11 cellular contexts compared by ENCODE assay signal in the genomic region with DNA sequence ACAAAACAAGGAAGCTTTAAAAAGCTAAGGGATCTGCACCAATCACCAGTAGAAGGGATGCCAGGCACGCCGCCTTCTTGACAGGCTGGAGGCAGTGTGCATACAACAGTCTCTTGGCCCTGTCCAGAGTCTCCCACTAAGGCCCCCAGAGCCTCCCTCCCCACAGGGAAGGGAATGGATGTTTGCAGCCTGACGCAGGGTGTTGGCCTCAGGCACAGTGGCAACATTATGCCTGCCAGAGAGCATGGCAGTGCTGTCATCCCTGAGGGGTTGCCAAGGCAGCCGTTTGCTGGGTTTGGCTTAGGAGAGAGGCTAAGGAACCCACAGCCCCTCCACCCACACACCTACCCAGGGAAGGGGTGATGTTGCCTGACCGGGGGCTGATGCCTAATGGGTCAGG. TPM values are rescaled to one million over a fixed set of nuclear protein-coding genes. Genes with fewer than 3 reads are reported as not detected.
DNase-seq lines count a peak whose midpoint lies in the region; ATAC-seq, FAIRE-seq and TF ChIP-seq lines count a peak whose summit lies in the region.
"Had no signal": no experiment of that assay in that cellular context is flagged by ENCODE, and none has a peak within 500 bp of the region (broad histone marks: within the 10 kb centered on the region; RNA-seq: fewer than 3 reads in every experiment).

No MANE protein-coding gene starts in this region.

- H3K27ac ChIP-seq in keratinocyte (ENCODE audit: control insufficient read depth, insufficient read depth, low read length) (peak overlapping the region; percentile 22), substantia nigra (ENCODE audit: low read depth, low read length, poor library complexity, severe bottlenecking) (peak overlapping the region; percentile 84)
- no peak overlapping the region for H3K27ac ChIP-seq in CD8-positive, alpha-beta memory T cell (ENCODE audit: low read depth, low read length)

- H3K27me3 Mint-ChIP-seq in activated CD4-positive, alpha-beta T cell treated with anti-CD3 and anti-CD28 coated beads, Interleukin-2, amount 10 ng/mL, durations not matched to agents 24 days and 14 days: no peaks in the 10 kb centered on the region
- H3K27me3 Mint-ChIP-seq in CD8-positive, alpha-beta memory T cell: peaks cover 3 to 4% of the 10 kb centered on the region in 2 donors

- peaks cover 75% of the 10 kb centered on the region for H3K4me1 ChIP-seq in keratinocyte (ENCODE audit: control insufficient read depth, extremely low read depth, insufficient read depth, low read length)
- H3K4me1 ChIP-seq in CD8-positive, alpha-beta memory T cell (ENCODE audit: insufficient read depth, low read length): peaks cover 33% of the 10 kb centered on the region

- H3K36me3 ChIP-seq in keratinocyte (ENCODE audit: control insufficient read depth in 2 of 2, extremely low read depth in 1 of 2, insufficient read depth in 2 of 2, low read length in 2 of 2): peaks cover 23 to 56% of the 10 kb centered on the region in 2 experiments
- no peaks in the 10 kb centered on the region for H3K36me3 ChIP-seq in CD8-positive, alpha-beta memory T cell (ENCODE audit: insufficient read depth, low read length)
- H3K36me3 ChIP-seq: pancreas had no signal

- H2AFZ ChIP-seq in keratinocyte (ENCODE audit: control insufficient read depth, low read length): no peak overlapping the region

- peaks cover 65% of the 10 kb centered on the region for H3K79me2 ChIP-seq in keratinocyte (ENCODE audit: control insufficient read depth, insufficient read depth, low read length)

- no peak for TF ChIP-seq CTCF in keratinocyte (optimal IDR thresholded peaks at IDR 0.05 in 1 of 3, IDR thresholded peaks at IDR 0.05 in 1 of 3, conservative IDR thresholded peaks at IDR 0.05 in 1 of 3; ENCODE audit: extremely low read depth in 1 of 3, insufficient read depth in 2 of 3, low read length in 3 of 3)

- no peaks in the 10 kb centered on the region for H3K9me3 Mint-ChIP-seq in activated CD4-positive, alpha-beta T cell treated with anti-CD3 and anti-CD28 coated beads, Interleukin-2, amount 10 ng/mL, durations not matched to agents 24 days and 14 days
- H3K9me3 Mint-ChIP-seq in CD8-positive, alpha-beta memory T cell: no peaks in the 10 kb centered on the region

- no peak for ATAC-seq in GM18498 (IDR thresholded peaks at IDR 0.05; ENCODE audit: unreplicated experiment)
- ATAC-seq: activated CD4-positive, CD25-positive, alpha-beta regulatory T cell treated with anti-CD3 and anti-CD28 coated beads, Interleukin-2, amount 50 U/mL, for 24 hours; pancreas had no signal

- H3K27ac Mint-ChIP-seq in activated CD4-positive, alpha-beta T cell treated with anti-CD3 and anti-CD28 coated beads, Interleukin-2, amount 10 ng/mL, durations not matched to agents 24 days and 14 days: peak overlapping the region; percentile 98
- H3K27ac Mint-ChIP-seq in CD8-positive, alpha-beta memory T cell: no peak overlapping the region

- H3K4me2 ChIP-seq in keratinocyte (ENCODE audit: control insufficient read depth, extremely low read depth, insufficient read depth, low read depth, low read length): peak overlapping the region; percentile 69

- peak overlapping the region; percentile 89 for H3K4me3 Mint-ChIP-seq in activated CD4-positive, alpha-beta T cell treated with anti-CD3 and anti-CD28 coated beads, Interleukin-2, amount 10 ng/mL, durations not matched to agents 24 days and 14 days
- H3K4me3 Mint-ChIP-seq in CD8-positive, alpha-beta memory T cell: no peak overlapping the region

- H3K4me3 ChIP-seq in keratinocyte (ENCODE audit: control insufficient read depth in 2 of 3, extremely low read depth in 1 of 3, insufficient read depth in 2 of 3, low read depth in 1 of 3, low read length in 3 of 3): peak overlapping the region in 1 of 3 experiments; percentile 34
- H3K4me3 ChIP-seq in CD8-positive, alpha-beta memory T cell (ENCODE audit: low read length): no peak overlapping the region
- H3K4me3 ChIP-seq: pancreas had no signal

- POLR2A ChIA-PET in CD8-positive, alpha-beta memory T cell (lab: Charles Lee): no interaction called here

- FAIRE-seq in keratinocyte (lab: Jason Lieb, UNC): no peak
- FAIRE-seq: A204.1, pancreas had no signal

- intact Hi-C loops in activated CD4-positive, alpha-beta T cell treated with anti-CD3 and anti-CD28 coated beads, Interleukin-2, amount 10 ng/mL, durations not matched to agents 24 days and 14 days (cut with micrococcal nuclease): loop anchor here (2.0 kb wide), 1 partner anchor 15 kb away; no protein-coding TSS in a partner anchor

- peaks cover 17% of the 10 kb centered on the region for H3K9me1 ChIP-seq in keratinocyte (ENCODE audit: control insufficient read depth, extremely low read depth, insufficient read depth, low read length)

- H3K9ac ChIP-seq in keratinocyte (ENCODE audit: control insufficient read depth, extremely low read depth, insufficient read depth, low read length): no peak overlapping the region

- H3K27me3 ChIP-seq in keratinocyte (ENCODE audit: control insufficient read depth, extremely low read depth, insufficient read depth, low read length): no peaks in the 10 kb centered on the region
- H3K27me3 ChIP-seq in CD8-positive, alpha-beta memory T cell (ENCODE audit: insufficient read depth, low read length, poor library complexity, severe bottlenecking): no peaks in the 10 kb centered on the region
- H3K27me3 ChIP-seq: pancreas had no signal

- H3K9me3 ChIP-seq in keratinocyte (ENCODE audit: control insufficient read depth, low read depth, low read length): no peaks in the 10 kb centered on the region
- no peaks in the 10 kb centered on the region for H3K9me3 ChIP-seq in CD8-positive, alpha-beta memory T cell (ENCODE audit: low read length)
- H3K9me3 ChIP-seq: pancreas had no signal

- CTCF ChIA-PET in CD8-positive, alpha-beta memory T cell (lab: Charles Lee): interaction anchor here (1.3 to 1.9 kb wide), 2 partner anchors 10 to 12 kb away, joined by 3 to 6 read pairs; no protein-coding TSS in a partner anchor

- peaks cover 66% of the 10 kb centered on the region for H3K4me1 Mint-ChIP-seq in activated CD4-positive, alpha-beta T cell treated with anti-CD3 and anti-CD28 coated beads, Interleukin-2, amount 10 ng/mL, durations not matched to agents 24 days and 14 days
- peaks cover 18 to 24% (median 22%) of the 10 kb centered on the region in 3 donors for H3K4me1 Mint-ChIP-seq in CD8-positive, alpha-beta memory T cell

- H3K36me3 Mint-ChIP-seq in activated CD4-positive, alpha-beta T cell treated with anti-CD3 and anti-CD28 coated beads, Interleukin-2, amount 10 ng/mL, durations not matched to agents 24 days and 14 days (ENCODE audit: low read depth): peaks cover 60% of the 10 kb centered on the region
- H3K36me3 Mint-ChIP-seq in CD8-positive, alpha-beta memory T cell: no peaks in the 10 kb centered on the region

- dilution Hi-C loops in keratinocyte (cut with MboI; ENCODE audit: extremely low pct_ligation_motif_present, low sequenced_read_pairs): no loop called here

- peak; percentile 62 for DNase-seq in activated CD4-positive, alpha-beta T cell treated with anti-CD3 and anti-CD28 coated beads, Interleukin-2, amount 10 ng/mL, durations not matched to agents 24 days and 14 days
- no peak for DNase-seq in activated CD4-positive, alpha-beta T cell treated with anti-CD3 and anti-CD28 coated beads for 1 hour
- DNase-seq in anterior cingulate cortex (lab: John Stamatoyannopoulos, UW) (peak in 55 of 58 donors; percentile 8 to 89 (median 63)), keratinocyte (ENCODE audit: low read depth, low spot score) (no peak), substantia nigra (lab: John Stamatoyannopoulos, UW) (peak in 48 of 49 donors; percentile 28 to 87 (median 72)), iPS-NIHi7 (ENCODE audit: extremely low spot score) (no peak)
- no peak for DNase-seq in CD8-positive, alpha-beta memory T cell
- DNase-seq: pancreas had no signal

- peaks cover 26% of the 10 kb centered on the region for H4K20me1 ChIP-seq in keratinocyte (ENCODE audit: control insufficient read depth, extremely low read depth, insufficient read depth, low read length)

RNA-seq across cellular contexts. Expression of gene HBEGF, which starts 4.8 kb away (rescaled TPM):
- 21.9 and 22.5 TPM in 2 replicates for total RNA-seq in activated CD4-positive, alpha-beta T cell treated with anti-CD3 and anti-CD28 coated beads, Interleukin-2, amount 10 ng/mL, durations not matched to agents 24 days and 14 days
- polyA plus RNA-seq in keratinocyte: 29.0 to 53.1 TPM (median 34.2 TPM) in 3 replicates
- polyA plus RNA-seq in keratinocyte (2011; ENCODE audit: low read depth): 45.6 TPM
- 24.8 and 37.0 TPM in 2 replicates for polyA plus RNA-seq in keratinocyte (2011; cell fraction: cytosol; rRNA removed)
- polyA plus RNA-seq in keratinocyte (2011; cell fraction: nucleus; rRNA removed): 108 and 131 TPM in 2 replicates
- 22.1 and 109 TPM in 2 replicates for polyA plus RNA-seq in keratinocyte (2012; ENCODE audit: low replicate concordance)
- polyA minus RNA-seq in keratinocyte: 11.6 to 23.4 TPM (median 17.4 TPM) in 3 replicates
- 13.8 TPM for polyA minus RNA-seq in keratinocyte (2011; cell fraction: cytosol; rRNA and poly(A)+ RNA removed)
- 30.2 and 41.6 TPM in 2 replicates for polyA minus RNA-seq in keratinocyte (2011; cell fraction: nucleus; rRNA and poly(A)+ RNA removed)
- 1 to 10 TPM; 2.1 TPM for total RNA-seq in CD8-positive, alpha-beta memory T cell
- polyA plus RNA-seq in CD8-positive, alpha-beta memory T cell: not detected

RNA-seq across cellular contexts. Expression of gene SLC4A9, which starts 18.4 kb away (rescaled TPM):
- total RNA-seq in activated CD4-positive, alpha-beta T cell treated with anti-CD3 and anti-CD28 coated beads, Interleukin-2, amount 10 ng/mL, durations not matched to agents 24 days and 14 days: not detected in 2 replicates
- polyA plus RNA-seq in keratinocyte: 0.04 to 0.14 TPM (median 0.07 TPM) in 3 replicates
- not detected for polyA plus RNA-seq in keratinocyte (2011; ENCODE audit: low read depth)
- 0.09 TPM in 1 of 2 replicates, not detected in the other for polyA plus RNA-seq in keratinocyte (2011; cell fraction: cytosol; rRNA removed)
- 0.13 and 0.25 TPM in 2 replicates for polyA plus RNA-seq in keratinocyte (2011; cell fraction: nucleus; rRNA removed)
- 0.06 and 0.07 TPM in 2 replicates for polyA plus RNA-seq in keratinocyte (2012; ENCODE audit: low replicate concordance)
- polyA minus RNA-seq in keratinocyte: not detected in 3 replicates
- polyA minus RNA-seq in keratinocyte (2011; cell fraction: cytosol; rRNA and poly(A)+ RNA removed): not detected
- 0.11 TPM in 1 of 2 replicates, not detected in the other for polyA minus RNA-seq in keratinocyte (2011; cell fraction: nucleus; rRNA and poly(A)+ RNA removed)
- not detected for total RNA-seq in CD8-positive, alpha-beta memory T cell
- polyA plus RNA-seq in CD8-positive, alpha-beta memory T cell: not detected

RNA-seq across cellular contexts. Expression of gene PFDN1, which starts 38.7 kb away (rescaled TPM):
- total RNA-seq in activated CD4-positive, alpha-beta T cell treated with anti-CD3 and anti-CD28 coated beads, Interleukin-2, amount 10 ng/mL, durations not matched to agents 24 days and 14 days: 51.5 and 57.9 TPM in 2 replicates
- polyA plus RNA-seq in keratinocyte: 77.2 to 101 TPM (median 79.0 TPM) in 3 replicates
- polyA plus RNA-seq in keratinocyte (2011; ENCODE audit: low read depth): 192 TPM
- 100 and 122 TPM in 2 replicates for polyA plus RNA-seq in keratinocyte (2011; cell fraction: cytosol; rRNA removed)
- 40.9 and 43.3 TPM in 2 replicates for polyA plus RNA-seq in keratinocyte (2011; cell fraction: nucleus; rRNA removed)
- 87.4 and 90.1 TPM in 2 replicates for polyA plus RNA-seq in keratinocyte (2012; ENCODE audit: low replicate concordance)
- 79.0 to 84.7 TPM (median 83.4 TPM) in 3 replicates for polyA minus RNA-seq in keratinocyte
- polyA minus RNA-seq in keratinocyte (2011; cell fraction: cytosol; rRNA and poly(A)+ RNA removed): 41.4 TPM
- polyA minus RNA-seq in keratinocyte (2011; cell fraction: nucleus; rRNA and poly(A)+ RNA removed): 15.2 and 19.6 TPM in 2 replicates
- total RNA-seq in CD8-positive, alpha-beta memory T cell: 10 to 100 TPM; 71.2 to 73.2 TPM
- polyA plus RNA-seq in CD8-positive, alpha-beta memory T cell: 115 TPM

Comparison
In these comparisons a context has a peak if more than half of its experiments do, and no peak if none do; other contexts are left out.
1. DNase-seq: peak in activated CD4-positive, alpha-beta T cell treated with anti-CD3 and anti-CD28 coated beads, Interleukin-2, amount 10 ng/mL, durations not matched to agents 24 days and 14 days (single experiment), anterior cingulate cortex (55 of 58) and substantia nigra (48 of 49); none in activated CD4-positive, alpha-beta T cell treated with anti-CD3 and anti-CD28 coated beads for 1 hour (single experiment), keratinocyte (single experiment), iPS-NIHi7 (single experiment) and CD8-positive, alpha-beta memory T cell (0 of 5).